30 cellular contexts compared by ENCODE assay signal in the genomic region with DNA sequence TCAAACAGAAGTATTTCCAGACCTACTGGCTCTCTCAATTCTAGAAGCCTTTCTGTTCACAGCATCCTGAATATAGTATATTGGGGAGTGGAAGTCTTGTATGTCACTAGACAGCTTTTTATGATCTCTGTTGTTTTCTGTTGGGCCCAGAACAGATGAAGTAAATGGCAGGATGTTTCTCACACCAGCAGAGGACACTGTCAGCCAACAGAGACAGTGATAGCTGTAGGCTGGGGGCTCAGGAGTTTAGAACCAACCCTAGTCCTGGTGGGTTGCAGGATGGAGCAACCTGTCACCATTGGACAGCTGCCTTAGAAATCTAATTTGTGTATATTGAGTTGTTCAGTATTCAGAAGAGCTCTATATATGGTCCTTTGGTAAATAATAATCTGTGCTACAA. TPM values are rescaled to one million over a fixed set of nuclear protein-coding genes. Genes with fewer than 3 reads are reported as not detected.
DNase-seq lines count a peak whose midpoint lies in the region; ATAC-seq, FAIRE-seq and TF ChIP-seq lines count a peak whose summit lies in the region.
"Had no signal": no experiment of that assay in that cellular context is flagged by ENCODE, and none has a peak within 500 bp of the region (broad histone marks: within the 10 kb centered on the region; RNA-seq: fewer than 3 reads in every experiment).

No MANE protein-coding gene starts in this region.

- no peak overlapping the region for H3K56ac ChIP-seq in H9 (ENCODE audit: insufficient read length, low read depth, low read length)

- H4K20me1 ChIP-seq in DOHH2 (ENCODE audit: control insufficient read depth, insufficient read depth, low read depth, low read length) (no peaks in the 10 kb centered on the region), H9 (ENCODE audit: control insufficient read depth, insufficient read depth, insufficient read length) (no peaks in the 10 kb centered on the region), GM12878 (ENCODE audit: control insufficient read depth, insufficient read depth) (no peaks in the 10 kb centered on the region)

- H3K27me3 Mint-ChIP-seq in H9 (ENCODE audit: low read depth) = no peaks in the 10 kb centered on the region
- H3K27me3 Mint-ChIP-seq: activated CD4-positive, alpha-beta memory T cell treated with anti-CD3 and anti-CD28 coated beads for 36 hours; activated T-helper 17 cell treated with anti-CD3 and anti-CD28 coated beads, Interleukin-2, amount 50 U/mL, for 72 hours; memory B cell; T-helper 17 cell had no signal

- FAIRE-seq in GM12878 (lab: Jason Lieb, UNC) = no peak
- FAIRE-seq: bronchial epithelial cell, urothelium cell line had no signal

- H3K9me3 Mint-ChIP-seq in H9 = no peaks in the 10 kb centered on the region
- H3K9me3 Mint-ChIP-seq: activated CD4-positive, alpha-beta memory T cell treated with anti-CD3 and anti-CD28 coated beads for 36 hours; activated T-helper 17 cell treated with anti-CD3 and anti-CD28 coated beads, Interleukin-2, amount 50 U/mL, for 72 hours; memory B cell; stimulated activated effector memory CD8-positive, alpha-beta T cell treated with anti-CD3 and anti-CD28 coated beads, Interleukin-12 subunit alpha, Interleukin-12 subunit beta, amount 100 ng/mL, for 72 hours had no signal

- DNase-seq in H9 (no peak), GM12878 (ENCODE audit: low read depth, low spot score) (no peak), fibroblast of villous mesenchyme (ENCODE audit: low read depth) (no peak), KG1 (lab: John Stamatoyannopoulos, UW) (no peak)
- DNase-seq in stimulated activated CD4-positive, alpha-beta T cell treated with anti-CD3 and anti-CD28 coated beads, Interleukin-4, amount 100 ng/mL, for 4 hours = no peak
- DNase-seq: activated CD4-positive, alpha-beta memory T cell treated with anti-CD3 and anti-CD28 coated beads for 36 hours; activated CD4-positive, CD25-positive, alpha-beta regulatory T cell treated with anti-CD3 and anti-CD28 coated beads, Interleukin-2, amount 50 U/mL, for 72 hours; activated CD8-positive, alpha-beta memory T cell treated with anti-CD3 and anti-CD28 coated beads, Interleukin-2, amount 50 U/mL, for 4 hours; activated naive CD4-positive, alpha-beta T cell treated with anti-CD3 and anti-CD28 coated beads, Interleukin-2, amount 50 U/mL, for 16 hours; amygdala; C1 segment of cervical spinal cord; HCEC 1CT; Kasumi-1; NCI-H1048; NCI-H1694 treated with DMSO at 0.1 percent for 48 hours; NCI-H2227 treated with DMSO at 0.1 percent for 48 hours; NCI-H526 treated with DMSO at 0.1 percent for 48 hours; stimulated activated CD4-positive, alpha-beta T cell treated with anti-CD3 and anti-CD28 coated beads, Interleukin-4, amount 100 ng/mL, for 1 hour; T-helper 17 cell had no signal

- no peak overlapping the region for H3K4me2 ChIP-seq in DOHH2 (ENCODE audit: low read length)
- H3K4me2 ChIP-seq in H9 (ENCODE audit: insufficient read depth, insufficient read length, low read length) = no peak overlapping the region
- no peak overlapping the region for H3K4me2 ChIP-seq in GM12878 (ENCODE audit: control insufficient read depth, insufficient read depth)

- POLR2A ChIA-PET in GM12878 (lab: Charles Lee) = no interaction called here

- no peaks in the 10 kb centered on the region for H3F3A ChIP-seq in DOHH2 (ENCODE audit: control insufficient read depth, insufficient read depth)

- TF ChIP-seq EP300 in GM12878 (IDR thresholded peaks at IDR 0.05; ENCODE audit: borderline replicate concordance in 1 of 2, control insufficient read depth in 1 of 2, low read depth in 2 of 2, low read length in 2 of 2) = no peak

- no peak overlapping the region for H3T11ph ChIP-seq in H9 (ENCODE audit: low read length)

- BruUV-seq in GM12878 (replicated peaks; lab: Mats Ljungman, UMichigan) = no TSS peak

- no peak overlapping the region for H2BK20ac ChIP-seq in H9 (ENCODE audit: low read depth, low read length, poor library complexity, severe bottlenecking)

- in situ Hi-C loops in GM12878 (cut with MboI) = no loop called here

- H3K36me3 ChIP-seq in DOHH2 (ENCODE audit: control insufficient read depth, low read length) (peaks cover 50% of the 10 kb centered on the region), GM12878 (ENCODE audit: control insufficient read depth in 2 of 2, insufficient read depth in 2 of 2, low read length in 1 of 2) (peaks cover 4 to 9% of the 10 kb centered on the region in 2 experiments)

- H3K36me3 Mint-ChIP-seq in H9 (ENCODE audit: insufficient read depth in 1 of 3, low read depth in 3 of 3) = peaks cover 36 to 97% (median 79%) of the 10 kb centered on the region in 3 experiments; a peak in 6 of 7 replicates

- no peak overlapping the region for H3K23ac ChIP-seq in H9 (ENCODE audit: insufficient read length, low read depth, low read length)

- ATAC-seq in GM12878 (peak; percentile 30; the same call in 1 of the 3 replicates), GM19397 (IDR thresholded peaks at IDR 0.05; ENCODE audit: unreplicated experiment) (no peak), HG02884 (IDR thresholded peaks at IDR 0.05; ENCODE audit: unreplicated experiment) (no peak)
- ATAC-seq: activated T-helper 17 cell treated with anti-CD3 and anti-CD28 coated beads, Interleukin-2, amount 50 U/mL, for 72 hours; stimulated activated effector memory CD8-positive, alpha-beta T cell treated with anti-CD3 and anti-CD28 coated beads, Interleukin-12 subunit alpha, Interleukin-12 subunit beta, amount 100 ng/mL, for 72 hours; T-helper 17 cell had no signal

- H3K9me2 ChIP-seq in DOHH2 (replicated peaks; ENCODE audit: control insufficient read depth, low read length) = no peaks in the 10 kb centered on the region

- H3K4me1 Mint-ChIP-seq in H9 = no peaks in the 10 kb centered on the region
- H3K4me1 Mint-ChIP-seq: activated T-helper 17 cell treated with anti-CD3 and anti-CD28 coated beads, Interleukin-2, amount 50 U/mL, for 72 hours; stimulated activated effector memory CD8-positive, alpha-beta T cell treated with anti-CD3 and anti-CD28 coated beads, Interleukin-12 subunit alpha, Interleukin-12 subunit beta, amount 100 ng/mL, for 72 hours had no signal

- H3K4me1 ChIP-seq in DOHH2 (ENCODE audit: control insufficient read depth, low read length) (peaks cover under 1% of the 10 kb centered on the region; the same call in 1 of the 2 replicates), H9 (ENCODE audit: insufficient read depth, low read length) (no peaks in the 10 kb centered on the region), GM12878 (ENCODE audit: control insufficient read depth, insufficient read depth, low read length) (no peaks in the 10 kb centered on the region)
- H3K4me1 ChIP-seq: right atrium auricular region, SJSA1 had no signal

- no peak for TF ChIP-seq POLR2A in GM12878 (IDR thresholded peaks at IDR 0.05; ENCODE audit: low read depth, low read length)

- H3K23me2 ChIP-seq in H9 (ENCODE audit: insufficient read length, low read depth, low read length, poor library complexity, severe bottlenecking) = no peaks in the 10 kb centered on the region

- H3K4ac ChIP-seq in H9 (ENCODE audit: low read depth, low read length) = no peak overlapping the region

- no peak overlapping the region for H3K4me3 ChIP-seq in DOHH2 (ENCODE audit: low read length)
- no peak overlapping the region for H3K4me3 ChIP-seq in GM12878
- no peak overlapping the region for H3K4me3 ChIP-seq in fibroblast of villous mesenchyme (ENCODE audit: low read depth, low read length)
- H3K4me3 ChIP-seq: coronary artery, right atrium auricular region, SJSA1 had no signal

- H3K14ac ChIP-seq in H9 (ENCODE audit: insufficient read depth, low read length) = no peak overlapping the region

- H2AK5ac ChIP-seq in H9 (ENCODE audit: insufficient read length, low read length) = no peak overlapping the region

- peak; percentile 43 for TF ChIP-seq RAD21 in GM12878 (IDR thresholded peaks at IDR 0.05; ENCODE audit: insufficient read depth, low read depth, low read length)

- H2BK120ac ChIP-seq in H9 (ENCODE audit: low read depth, low read length, poor library complexity, severe bottlenecking) = no peak overlapping the region

- TF ChIP-seq CTCF in DOHH2 (IDR thresholded peaks at IDR 0.05; ENCODE audit: low read depth, low read length, poor library complexity, severe bottlenecking) (peak; percentile 27), H9 (conservative IDR thresholded peaks at IDR 0.05) (peak; percentile 17; the same call in 1 of the 3 replicates), GM12878 (IDR thresholded peaks at IDR 0.05 in 2 of 3, conservative IDR thresholded peaks at IDR 0.05 in 1 of 3; ENCODE audit: control insufficient read depth in 2 of 3, extremely low read depth in 1 of 3, insufficient read depth in 1 of 3, low read depth in 3 of 3, low read length in 3 of 3) (peak in 2 of 3 experiments; percentile 29; a peak in 2 of 6 replicates), fibroblast of villous mesenchyme (IDR thresholded peaks at IDR 0.05; ENCODE audit: insufficient read depth, low read depth, low read length) (peak; percentile 29)

- H3K4me3 Mint-ChIP-seq in H9 = no peak overlapping the region
- H3K4me3 Mint-ChIP-seq: activated CD4-positive, alpha-beta memory T cell treated with anti-CD3 and anti-CD28 coated beads for 36 hours; activated T-helper 17 cell treated with anti-CD3 and anti-CD28 coated beads, Interleukin-2, amount 50 U/mL, for 72 hours; memory B cell; stimulated activated effector memory CD8-positive, alpha-beta T cell treated with anti-CD3 and anti-CD28 coated beads, Interleukin-12 subunit alpha, Interleukin-12 subunit beta, amount 100 ng/mL, for 72 hours; T-helper 17 cell had no signal

- H3K27ac ChIP-seq in DOHH2 (ENCODE audit: low read depth, low read length) = no peak overlapping the region
- no peak overlapping the region for H3K27ac ChIP-seq in H9 (ENCODE audit: insufficient read length, low read depth, low read length)
- H3K27ac ChIP-seq in GM12878 (ENCODE audit: control insufficient read depth, insufficient read depth) = no peak overlapping the region
- H3K27ac ChIP-seq: coronary artery, right atrium auricular region, SJSA1 had no signal

- no peak overlapping the region for H4K91ac ChIP-seq in H9 (ENCODE audit: insufficient read length, low read depth, low read length)

- H3K27ac Mint-ChIP-seq in H9 = no peak overlapping the region; a peak in 1 of 7 replicates
- H3K27ac Mint-ChIP-seq: activated CD4-positive, alpha-beta memory T cell treated with anti-CD3 and anti-CD28 coated beads for 36 hours; activated T-helper 17 cell treated with anti-CD3 and anti-CD28 coated beads, Interleukin-2, amount 50 U/mL, for 72 hours; memory B cell; stimulated activated effector memory CD8-positive, alpha-beta T cell treated with anti-CD3 and anti-CD28 coated beads, Interleukin-12 subunit alpha, Interleukin-12 subunit beta, amount 100 ng/mL, for 72 hours; T-helper 17 cell had no signal

- no peak overlapping the region for H3K18ac ChIP-seq in H9 (ENCODE audit: insufficient read length, low read depth, low read length)

- no peak overlapping the region for H2BK12ac ChIP-seq in H9 (ENCODE audit: insufficient read length, low read depth, low read length)

- no peaks in the 10 kb centered on the region for H3K79me1 ChIP-seq in H9 (ENCODE audit: insufficient read depth, low read depth, low read length, poor library complexity, severe bottlenecking)

- no peak overlapping the region for H2BK15ac ChIP-seq in H9 (ENCODE audit: low read depth, low read length)

- H2BK5ac ChIP-seq in H9 (ENCODE audit: insufficient read length, low read length) = no peak overlapping the region

- no peak overlapping the region for H2AFZ ChIP-seq in H9 (ENCODE audit: low read length)
- H2AFZ ChIP-seq in GM12878 (ENCODE audit: control insufficient read depth, low read depth, low read length) = no peak overlapping the region

- H3K9ac ChIP-seq in H9 (ENCODE audit: extremely low read depth, insufficient read length, low read length) = no peak overlapping the region
- H3K9ac ChIP-seq in GM12878 (ENCODE audit: control insufficient read depth, insufficient read depth, low read length) = no peak overlapping the region

- H4K5ac ChIP-seq in H9 (ENCODE audit: insufficient read length, low read depth, low read length) = no peak overlapping the region

- no peaks in the 10 kb centered on the region for H3K79me2 ChIP-seq in DOHH2 (ENCODE audit: control insufficient read depth, low read length)
- H3K79me2 ChIP-seq in H9 (ENCODE audit: insufficient read depth, low read length) = no peaks in the 10 kb centered on the region
- H3K79me2 ChIP-seq in GM12878 (ENCODE audit: control insufficient read depth, insufficient read depth, low read length) = no peaks in the 10 kb centered on the region

- H3K27me3 ChIP-seq in DOHH2 (ENCODE audit: control insufficient read depth, low read length) (no peaks in the 10 kb centered on the region), H9 (ENCODE audit: insufficient read depth, low read length) (no peaks in the 10 kb centered on the region), GM12878 (replicated peaks in 1 of 2; ENCODE audit: control insufficient read depth in 2 of 2, insufficient read depth in 2 of 2, low read length in 1 of 2) (no peaks in the 10 kb centered on the region)
- H3K27me3 ChIP-seq: right atrium auricular region, SJSA1 had no signal

- no peak overlapping the region for H4K8ac ChIP-seq in H9 (replicated peaks; ENCODE audit: insufficient read length, low read depth, low read length)

- CTCF ChIA-PET in GM12878 (lab: Yijun Ruan, JAX) = interaction anchor here (1.1 kb wide), 2 partner anchors 18 to 187 kb away, joined by 3 read pairs; no protein-coding TSS in a partner anchor

- intact Hi-C loops in GM12878 (cut with micrococcal nuclease; ENCODE audit: unreplicated experiment) = no loop called here

- RAD21 ChIA-PET in GM12878 (lab: Charles Lee; ENCODE audit: unreplicated experiment) = no interaction called here

- SMC1A ChIA-PET in GM12878 (lab: Charles Lee; ENCODE audit: uncharacterized antibody, unreplicated experiment) = no interaction called here

- H3K9me3 ChIP-seq in DOHH2 (ENCODE audit: control insufficient read depth, insufficient read depth, low read length) (no peaks in the 10 kb centered on the region), H9 (ENCODE audit: control insufficient read depth, low read depth, low read length) (no peaks in the 10 kb centered on the region), GM12878 (replicated peaks; ENCODE audit: control insufficient read depth, insufficient read depth, low read length) (no peaks in the 10 kb centered on the region)
- H3K9me3 ChIP-seq: right atrium auricular region, SJSA1 had no signal

RNA-seq across cellular contexts. Expression of gene AGO1, which starts 16.9 kb away (rescaled TPM):
- total RNA-seq in H9 (2021) (71.6 and 74.2 TPM in 2 replicates), GM12878 (2014; rRNA removed) (7.0 and 7.8 TPM in 2 replicates), GM12878 (2014; rRNA removed; fragmentation: Illumina TruSeq; extraction: Trizol) (7.8 TPM in 2 replicates), GM12878 (2021) (24.0 and 24.2 TPM in 2 replicates), fibroblast of villous mesenchyme (16.4 TPM in 2 replicates)
- 30.6 and 31.0 TPM in 2 replicates for total RNA-seq in GM12878 (2013; cell fraction: nucleolus; rRNA removed)
- 6.3 TPM for polyA plus RNA-seq in GM12878 (2011; ENCODE audit: low read depth)
- polyA plus RNA-seq in GM12878 (2011; rRNA removed) (8.2 and 14.5 TPM in 2 replicates), GM12878 (2014; fragmentation: Illumina TruSeq; extraction: Trizol) (9.7 and 11.8 TPM in 2 replicates), GM12878 (2014; fragmentation: Nextera tagmentation; extraction: Ambion mirVana) (1 to 10 TPM; 1.8 to 3.3 TPM), GM12878 (2014; rRNA removed) (9.8 and 10.2 TPM in 2 replicates), GM12878 (2016; fragmentation: Nextera tagmentation; extraction: Ambion mirVana) (1 to 10 TPM; 7.7 to 8.4 TPM)
- 17.2 and 18.7 TPM in 2 replicates for polyA plus RNA-seq in GM12878 (2011; cell fraction: cytosol; rRNA removed)
- 18.9 and 20.4 TPM in 2 replicates for polyA plus RNA-seq in GM12878 (2011; cell fraction: nucleus; rRNA removed)
- polyA plus RNA-seq in GM12878 (2012) = 8.1 and 9.4 TPM in 2 replicates
- 36.6 and 47.7 TPM in 2 replicates for polyA minus RNA-seq in GM12878 (2011; rRNA and poly(A)+ RNA removed)
- polyA minus RNA-seq in GM12878 (2011; cell fraction: cytosol; rRNA and poly(A)+ RNA removed) = 15.0 and 21.2 TPM in 2 replicates
- polyA minus RNA-seq in GM12878 (2011; cell fraction: nucleus; rRNA and poly(A)+ RNA removed) = 7.6 and 12.0 TPM in 2 replicates

RNA-seq across cellular contexts. Expression of gene AGO3, which starts 31.0 kb away (rescaled TPM):
- total RNA-seq in H9 (2021) (23.6 and 27.0 TPM in 2 replicates), GM12878 (2014; rRNA removed) (8.5 and 11.5 TPM in 2 replicates), GM12878 (2014; rRNA removed; fragmentation: Illumina TruSeq; extraction: Trizol) (10.0 and 11.8 TPM in 2 replicates), GM12878 (2021) (16.1 and 17.6 TPM in 2 replicates), fibroblast of villous mesenchyme (12.9 and 16.8 TPM in 2 replicates)
- total RNA-seq in GM12878 (2013; cell fraction: nucleolus; rRNA removed) = 90.9 and 91.0 TPM in 2 replicates
- polyA plus RNA-seq in GM12878 (2011; ENCODE audit: low read depth) = 9.6 TPM
- polyA plus RNA-seq in GM12878 (2011; rRNA removed) (26.7 and 35.2 TPM in 2 replicates), GM12878 (2014; fragmentation: Illumina TruSeq; extraction: Trizol) (11.6 and 12.3 TPM in 2 replicates), GM12878 (2014; fragmentation: Nextera tagmentation; extraction: Ambion mirVana) (1 to 10 TPM; 3.9 to 4.2 TPM), GM12878 (2014; rRNA removed) (10.3 and 12.8 TPM in 2 replicates), GM12878 (2016; fragmentation: Nextera tagmentation; extraction: Ambion mirVana) (10 to 100 TPM; 17.2 to 18.6 TPM)
- 18.6 and 23.9 TPM in 2 replicates for polyA plus RNA-seq in GM12878 (2011; cell fraction: cytosol; rRNA removed)
- 30.5 and 30.8 TPM in 2 replicates for polyA plus RNA-seq in GM12878 (2011; cell fraction: nucleus; rRNA removed)
- polyA plus RNA-seq in GM12878 (2012) = 5.8 and 8.9 TPM in 2 replicates
- 44.2 and 61.5 TPM in 2 replicates for polyA minus RNA-seq in GM12878 (2011; rRNA and poly(A)+ RNA removed)
- 8.6 and 17.7 TPM in 2 replicates for polyA minus RNA-seq in GM12878 (2011; cell fraction: cytosol; rRNA and poly(A)+ RNA removed)
- polyA minus RNA-seq in GM12878 (2011; cell fraction: nucleus; rRNA and poly(A)+ RNA removed) = 23.8 and 38.1 TPM in 2 replicates
